23 cellular contexts compared by ENCODE assay signal in genomic region chr3:1632128-1632527, GRCh38.
DNase-seq lines count a peak whose midpoint lies in the region; ATAC-seq and TF ChIP-seq lines count a peak whose summit lies in the region.
"Had no signal": no experiment of that assay in that cellular context is flagged by ENCODE, and none has a peak within 500 bp of the region (broad histone marks: within the 10 kb centered on the region; RNA-seq: fewer than 3 reads in every experiment).

No MANE protein-coding gene starts in this region.

- intact Hi-C loops in colonic mucosa (cut with DNase I) (no loop called here), mucosa of descending colon (cut with DNase I, micrococcal nuclease) (no loop called here), transverse colon (cut with DNase I; ENCODE audit: low total_unique reads) (no loop called here), aorta (cut with DNase I) (no loop called here)

- in situ Hi-C loops in transverse colon (cut with MboI; ENCODE audit: low pct_ligation_motif_present in 1 of 4, low pct_unique_long_range_greater_than_20kb in 1 of 4, low sequenced_read_pairs in 3 of 4), result no loop called here

- peak; percentile 84 for ATAC-seq in mucosa of descending colon
- no peak for ATAC-seq in aorta (ENCODE audit: low FRiP score)
- ATAC-seq in HG03139 (IDR thresholded peaks at IDR 0.05; ENCODE audit: unreplicated experiment), result no peak
- ATAC-seq: GM12878 had no signal

- H3K4me1 ChIP-seq in colonic mucosa (no peaks in the 10 kb centered on the region), mucosa of descending colon (ENCODE audit: low read depth) (no peaks in the 10 kb centered on the region), transverse colon (peaks cover 0 to 8% (median 2%) of the 10 kb centered on the region in 4 donors), aorta (ENCODE audit: control insufficient read depth in 1 of 2, insufficient read depth in 2 of 2, low read length in 2 of 2) (no peaks in the 10 kb centered on the region)
- H3K4me1 ChIP-seq: BE2C had no signal

- H3K36me3 ChIP-seq in colonic mucosa (no peaks in the 10 kb centered on the region), mucosa of descending colon (ENCODE audit: low read depth) (no peaks in the 10 kb centered on the region), transverse colon (no peaks in the 10 kb centered on the region), aorta (ENCODE audit: control insufficient read depth in 1 of 2, insufficient read depth in 2 of 2, low read length in 1 of 2) (no peaks in the 10 kb centered on the region)
- H3K36me3 ChIP-seq: BE2C, BLaER1 had no signal

- 53 to 65% methylated on average over 7 of the region's 7 CpGs for WGBS in transverse colon (ENCODE audit: low coverage in 1 of 2), 2 donors
- 93 to 96% methylated on average over 7 of the region's 7 CpGs for WGBS in aorta, 2 donors

- no peaks in the 10 kb centered on the region for H3K9me3 ChIP-seq in colonic mucosa
- no peaks in the 10 kb centered on the region for H3K9me3 ChIP-seq in mucosa of descending colon
- no peaks in the 10 kb centered on the region for H3K9me3 ChIP-seq in transverse colon
- H3K9me3 ChIP-seq in aorta (ENCODE audit: control insufficient read depth, low read length), result no peaks in the 10 kb centered on the region
- H3K9me3 ChIP-seq: BE2C, BLaER1 had no signal

- DNase-seq in colonic mucosa (peak; percentile 20), mucosa of descending colon (peak in 2 of 3 donors; percentile 45 to 56), transverse colon (peak; percentile 12), hepatic stellate cell (ENCODE audit: low spot score) (no peak), aorta (no peak)
- DNase-seq: 8988T; ACHN; BE2C; C1 segment of cervical spinal cord; CD4-positive, alpha-beta memory T cell; CD4-positive, CD25-positive, alpha-beta regulatory T cell; CD8-positive, alpha-beta memory T cell; COR-L47; DMS 273 treated with DMSO at 0.1 percent for 48 hours; DMS153; DMS53; DMS79; DND-41; EL; GDM1 had no signal

- no peaks in the 10 kb centered on the region for H3K27me3 ChIP-seq in colonic mucosa
- no peaks in the 10 kb centered on the region for H3K27me3 ChIP-seq in transverse colon
- H3K27me3 ChIP-seq in aorta (ENCODE audit: control insufficient read depth in 1 of 2, insufficient read depth in 2 of 2, low read length in 1 of 2), result no peaks in the 10 kb centered on the region
- H3K27me3 ChIP-seq: BE2C, BLaER1 had no signal

- no peak overlapping the region for H3K9ac ChIP-seq in colonic mucosa (ENCODE audit: low read depth in 2 of 2, low read length in 2 of 2)
- H3K9ac ChIP-seq: BLaER1 had no signal

- no peak for TF ChIP-seq CTCF in colonic mucosa (IDR thresholded peaks at IDR 0.05)
- no peak for TF ChIP-seq CTCF in mucosa of descending colon (IDR thresholded peaks at IDR 0.05)
- TF ChIP-seq CTCF in transverse colon (IDR thresholded peaks at IDR 0.05), result no peak

- TF ChIP-seq POLR2A in transverse colon (IDR thresholded peaks at IDR 0.05), result no peak

- H3K27ac ChIP-seq in colonic mucosa (no peak overlapping the region), transverse colon (peak overlapping the region in 1 of 4 donors; percentile 10), aorta (ENCODE audit: low read depth in 1 of 2, low read length in 2 of 2) (no peak overlapping the region)
- H3K27ac ChIP-seq: BLaER1 had no signal

- H3K4me3 ChIP-seq in colonic mucosa (no peak overlapping the region), mucosa of descending colon (no peak overlapping the region), transverse colon (no peak overlapping the region), aorta (ENCODE audit: low read length in 2 of 2) (no peak overlapping the region)
- H3K4me3 ChIP-seq: BLaER1, GM12878 had no signal

- no peak for TF ChIP-seq EP300 in transverse colon (IDR thresholded peaks at IDR 0.05; ENCODE audit: low read depth)

Comparison
In these comparisons a context has a peak if more than half of its experiments do, and no peak if none do; other contexts are left out.
1. DNase-seq: peak in colonic mucosa (single experiment), mucosa of descending colon (2 of 3) and transverse colon (single experiment); none in hepatic stellate cell (single experiment) and aorta (0 of 2).